28 cellular contexts compared by ENCODE assay signal in the genomic region with DNA sequence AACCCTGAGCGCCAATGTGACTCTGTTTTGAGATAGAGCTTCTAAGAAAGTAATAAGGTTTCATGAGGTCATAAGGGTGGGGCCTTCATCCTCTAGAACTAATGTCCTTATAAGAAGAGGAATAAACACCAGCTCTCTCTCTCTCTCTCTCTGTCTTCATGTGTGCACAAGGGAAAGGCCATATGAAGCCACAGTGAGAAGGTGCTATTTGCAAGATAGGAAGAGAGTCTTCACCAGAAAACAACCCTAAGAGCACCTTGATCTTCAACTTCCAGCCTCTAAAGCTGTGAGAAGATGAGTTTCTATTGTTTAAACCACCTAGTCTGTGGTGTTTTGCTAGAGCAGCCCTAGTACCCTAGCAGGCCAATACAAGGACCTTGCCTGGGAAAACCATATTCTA. TPM values are rescaled to one million over a fixed set of nuclear protein-coding genes. Genes with fewer than 3 reads are reported as not detected.
DNase-seq lines count a peak whose midpoint lies in the region; ATAC-seq, FAIRE-seq and TF ChIP-seq lines count a peak whose summit lies in the region.
"Had no signal": no experiment of that assay in that cellular context is flagged by ENCODE, and none has a peak within 500 bp of the region (broad histone marks: within the 10 kb centered on the region; RNA-seq: fewer than 3 reads in every experiment).

No MANE protein-coding gene starts in this region.

- peak overlapping the region in 1 of 2 donors; percentile 28 for H3K4me3 Mint-ChIP-seq in activated T-cell treated with anti-CD3 and anti-CD28 coated beads, Interleukin-2, amount 50 U/mL, for 72 hours
- H3K4me3 Mint-ChIP-seq in T-helper 17 cell: peak overlapping the region; percentile 2
- no peak overlapping the region for H3K4me3 Mint-ChIP-seq in stimulated activated naive CD8-positive, alpha-beta T cell treated with anti-CD3 and anti-CD28 coated beads, Interleukin-15, Interleukin-2, amounts not matched to agents 100 ng/mL and 50 ng/mL, for 24 hours
- H3K4me3 Mint-ChIP-seq: endodermal cell had no signal

- no peak for DNase-seq in activated T-cell treated with anti-CD3 and anti-CD28 coated beads, Interleukin-2, amount 50 U/mL, for 72 hours
- DNase-seq in activated T-cell treated with anti-CD3 and anti-CD28 coated beads for 4 hours: no peak
- DNase-seq in T-helper 17 cell: no peak
- peak; percentile 26 for DNase-seq in central memory CD4-positive, alpha-beta T cell
- no peak for DNase-seq in D721Med (ENCODE audit: insufficient read length, low spot score)
- no peak for DNase-seq in NCI-H1105 (lab: John Stamatoyannopoulos, UW)
- DNase-seq: activated CD4-positive, CD25-positive, alpha-beta regulatory T cell treated with anti-CD3 and anti-CD28 coated beads, Interleukin-2, amount 50 U/mL, for 72 hours; body of pancreas; C1 segment of cervical spinal cord; DMS 273 treated with DMSO at 0.1 percent for 48 hours; endodermal cell; esophagus squamous epithelium; gastrocnemius medialis; H7; hypothalamus; left ventricle myocardium superior; midbrain; NCI-H1694; NCI-H748 treated with DMSO at 0.1 percent for 48 hours; OCI-M1; SW 1271; testis had no signal

- H3K4me1 Mint-ChIP-seq in activated T-cell treated with anti-CD3 and anti-CD28 coated beads, Interleukin-2, amount 50 U/mL, for 72 hours (ENCODE audit: low read depth): peaks cover 98% of the 10 kb centered on the region
- H3K4me1 Mint-ChIP-seq in T-helper 17 cell: peaks cover 55% of the 10 kb centered on the region
- peaks cover 98% of the 10 kb centered on the region for H3K4me1 Mint-ChIP-seq in stimulated activated naive CD8-positive, alpha-beta T cell treated with anti-CD3 and anti-CD28 coated beads, Interleukin-15, Interleukin-2, amounts not matched to agents 100 ng/mL and 50 ng/mL, for 24 hours (ENCODE audit: low read depth)

- H3K36me3 Mint-ChIP-seq in activated T-cell treated with anti-CD3 and anti-CD28 coated beads, Interleukin-2, amount 50 U/mL, for 72 hours (ENCODE audit: insufficient read depth in 2 of 2): peaks cover 3 to 15% of the 10 kb centered on the region in 2 donors
- peaks cover 2% of the 10 kb centered on the region for H3K36me3 Mint-ChIP-seq in T-helper 17 cell (ENCODE audit: low read depth)
- peaks cover 57% of the 10 kb centered on the region for H3K36me3 Mint-ChIP-seq in stimulated activated naive CD8-positive, alpha-beta T cell treated with anti-CD3 and anti-CD28 coated beads, Interleukin-15, Interleukin-2, amounts not matched to agents 100 ng/mL and 50 ng/mL, for 24 hours (ENCODE audit: low read depth)

- H3K27ac Mint-ChIP-seq in activated T-cell treated with anti-CD3 and anti-CD28 coated beads, Interleukin-2, amount 50 U/mL, for 72 hours: peak overlapping the region; percentile 73
- H3K27ac Mint-ChIP-seq in T-helper 17 cell: peak overlapping the region; percentile 96
- peak overlapping the region; percentile 78 for H3K27ac Mint-ChIP-seq in stimulated activated naive CD8-positive, alpha-beta T cell treated with anti-CD3 and anti-CD28 coated beads, Interleukin-15, Interleukin-2, amounts not matched to agents 100 ng/mL and 50 ng/mL, for 24 hours
- H3K27ac Mint-ChIP-seq: endodermal cell, progenitor cell of endocrine pancreas had no signal

- no peak for TF ChIP-seq CTCF in D721Med (IDR thresholded peaks at IDR 0.05; ENCODE audit: insufficient read depth, missing control alignments)

- no peak for FAIRE-seq in D721Med (lab: Jason Lieb, UNC)
- FAIRE-seq: islet of Langerhans, TTC549 had no signal

- ATAC-seq in activated T-cell treated with anti-CD3 and anti-CD28 coated beads, Interleukin-2, amount 50 U/mL, for 72 hours (replicated peaks in 1 of 2): peak in 1 of 2 donors; percentile 35
- peak; percentile 62 for ATAC-seq in T-helper 17 cell
- no peak for ATAC-seq in GM18873 (IDR thresholded peaks at IDR 0.05; ENCODE audit: low FRiP score, unreplicated experiment)
- ATAC-seq: body of pancreas, gastrocnemius medialis, left ventricle myocardium superior had no signal

- H3K9me3 Mint-ChIP-seq in activated T-cell treated with anti-CD3 and anti-CD28 coated beads, Interleukin-2, amount 50 U/mL, for 72 hours: no peaks in the 10 kb centered on the region
- H3K9me3 Mint-ChIP-seq in stimulated activated naive CD8-positive, alpha-beta T cell treated with anti-CD3 and anti-CD28 coated beads, Interleukin-15, Interleukin-2, amounts not matched to agents 100 ng/mL and 50 ng/mL, for 24 hours: no peaks in the 10 kb centered on the region
- H3K9me3 Mint-ChIP-seq: endodermal cell had no signal

- no peaks in the 10 kb centered on the region for H3K9me3 ChIP-seq in T-helper 17 cell (ENCODE audit: control insufficient read depth, low read length, poor library complexity, severe bottlenecking)
- H3K9me3 ChIP-seq: body of pancreas, esophagus squamous epithelium, gastrocnemius medialis, testis, vagina had no signal

- no peaks in the 10 kb centered on the region for H3K27me3 Mint-ChIP-seq in activated T-cell treated with anti-CD3 and anti-CD28 coated beads, Interleukin-2, amount 50 U/mL, for 72 hours (ENCODE audit: low read depth)
- no peaks in the 10 kb centered on the region for H3K27me3 Mint-ChIP-seq in T-helper 17 cell
- no peaks in the 10 kb centered on the region for H3K27me3 Mint-ChIP-seq in stimulated activated naive CD8-positive, alpha-beta T cell treated with anti-CD3 and anti-CD28 coated beads, Interleukin-15, Interleukin-2, amounts not matched to agents 100 ng/mL and 50 ng/mL, for 24 hours

RNA-seq across cellular contexts. Expression of gene DOCK10, which starts 55.8 kb away (rescaled TPM):
- total RNA-seq in activated T-cell treated with anti-CD3 and anti-CD28 coated beads, Interleukin-2, amount 50 U/mL, for 72 hours: 100 to 1,000 TPM; 179 to 199 TPM
- 100 to 1,000 TPM; 185 to 233 TPM for total RNA-seq in T-helper 17 cell
